ENCODE assay signal across 2 cellular contexts in genomic region chr6:125819927-125820326, GRCh38.
TF ChIP-seq lines count a peak whose summit lies in the region.

No MANE protein-coding gene starts in this region.

TF ChIP-seq in HepG2, 621 proteins besides CTCF, POLR2A, EP300 and RAD21 (continued from another document):
- no peak for TF ChIP-seq GPN1 (CRISPR knock-in tag; IDR thresholded peaks at IDR 0.05; ENCODE audit: borderline replicate concordance)
- no peak for TF ChIP-seq ZSCAN29 (CRISPR knock-in tag; conservative IDR thresholded peaks at IDR 0.05)

TF ChIP-seq in SK-N-SH, 30 proteins besides CTCF, POLR2A, EP300 and RAD21:
- TF ChIP-seq RCOR1 (IDR thresholded peaks at IDR 0.05; ENCODE audit: low read length) (no peak), ZBTB33 (IDR thresholded peaks at IDR 0.05; ENCODE audit: borderline replicate concordance, low read depth) (no peak), GABPA (IDR thresholded peaks at IDR 0.05; ENCODE audit: low read depth) (no peak), IRF3 (IDR thresholded peaks at IDR 0.05; ENCODE audit: low read depth, low read length) (no peak), SMC3 (IDR thresholded peaks at IDR 0.05; ENCODE audit: low read depth, low read length) (no peak), PBX3 (IDR thresholded peaks at IDR 0.05) (no peak), YY1 (IDR thresholded peaks at IDR 0.05; ENCODE audit: low read depth) (no peak), EZH2phosphoT487 (IDR thresholded peaks at IDR 0.05; ENCODE audit: borderline replicate concordance, low read depth) (no peak), CHD2 (IDR thresholded peaks at IDR 0.05; ENCODE audit: low read length, partially characterized antibody) (no peak), JUND (IDR thresholded peaks at IDR 0.05) (no peak), USF1 (IDR thresholded peaks at IDR 0.05; ENCODE audit: borderline replicate concordance, low read depth) (no peak), GATA2 (CRISPR knock-in tag; IDR thresholded peaks at IDR 0.05) (no peak), MEF2A (IDR thresholded peaks at IDR 0.05; ENCODE audit: borderline replicate concordance, low read depth) (no peak), ELF1 (IDR thresholded peaks at IDR 0.05) (no peak), RFX5 (IDR thresholded peaks at IDR 0.05; ENCODE audit: low read length) (no peak)
TF ChIP-seq in SK-N-SH: peak in this region for 0.
